In genomic region chrX:38800981-38801845, GRCh38 we compare ENCODE assay signal across 1 cellular context.
A peak's percentile ranks its signal among the peaks of the same experiment; 100 is the strongest.
TF ChIP-seq lines count a peak whose summit lies in the region.

Gene MID1IP1, plus strand, starts transcription at chrX:38801459. Its CDS starts 3,488 bp downstream, at chrX:38804947.

TF ChIP-seq in GM12878, 131 proteins besides CTCF, POLR2A, EP300 and RAD21 (continues in another document):
- TF ChIP-seq ZBTB40 (IDR thresholded peaks at IDR 0.05; ENCODE audit: borderline replicate concordance) = no peak
- no peak for TF ChIP-seq ZNF274 (IDR thresholded peaks at IDR 0.05; ENCODE audit: insufficient read depth, insufficient read length)
- TF ChIP-seq RAD51 (IDR thresholded peaks at IDR 0.05) = peak; percentile 79
- TF ChIP-seq ZNF687 (IDR thresholded peaks at IDR 0.05) = peak; percentile 38; the same call in 1 of the 2 replicates
- no peak for TF ChIP-seq MEF2A (IDR thresholded peaks at IDR 0.05; ENCODE audit: insufficient read depth, low read depth, low read length)
- TF ChIP-seq TAF1 (IDR thresholded peaks at IDR 0.05; ENCODE audit: borderline replicate concordance, low read depth, low read length) = no peak
- TF ChIP-seq MEF2B (IDR thresholded peaks at IDR 0.05; ENCODE audit: partially characterized antibody, poor library complexity, severe bottlenecking) = no peak
- TF ChIP-seq ZNF592 (IDR thresholded peaks at IDR 0.05) = no peak
- no peak for TF ChIP-seq GABPA (IDR thresholded peaks at IDR 0.05; ENCODE audit: low read depth)
- TF ChIP-seq NR2C2 (IDR thresholded peaks at IDR 0.05; ENCODE audit: borderline replicate concordance, control insufficient read depth, insufficient read length, low read depth) = no peak
- no peak for TF ChIP-seq RELA (IDR thresholded peaks at IDR 0.05; ENCODE audit: borderline replicate concordance, partially characterized antibody)
- no peak for TF ChIP-seq IRF5 (IDR thresholded peaks at IDR 0.05; ENCODE audit: borderline replicate concordance)
- TF ChIP-seq HCFC1 (IDR thresholded peaks at IDR 0.05; ENCODE audit: low read length) = no peak
- TF ChIP-seq ZNF24 (IDR thresholded peaks at IDR 0.05) = no peak
- TF ChIP-seq E2F8 (IDR thresholded peaks at IDR 0.05; ENCODE audit: low read depth, partially characterized antibody) = no peak
- 0 out of 2 replicates have a peak, but pooled peaks have one; percentile 62 for TF ChIP-seq BMI1 (IDR thresholded peaks at IDR 0.05; ENCODE audit: borderline replicate concordance)
- no peak; the same call in none of the 2 replicates for TF ChIP-seq POLR2AphosphoS5 (IDR thresholded peaks at IDR 0.05; ENCODE audit: low read length)
- TF ChIP-seq POLR2AphosphoS2 (IDR thresholded peaks at IDR 0.05; ENCODE audit: low read depth, low read length) = 0 out of 2 replicates have a peak, but pooled peaks have one; percentile 39
- peak; percentile 46; the same call in 1 of the 2 replicates for TF ChIP-seq EED (IDR thresholded peaks at IDR 0.05; ENCODE audit: low read depth)
- peak; percentile 49 for TF ChIP-seq NKRF (conservative IDR thresholded peaks at IDR 0.05)
- TF ChIP-seq PAX8 (IDR thresholded peaks at IDR 0.05) = no peak
- TF ChIP-seq SUZ12 (IDR thresholded peaks at IDR 0.05; ENCODE audit: unreplicated experiment) = no peak
- no peak for TF ChIP-seq ASH2L (IDR thresholded peaks at IDR 0.05; ENCODE audit: borderline replicate concordance, low read depth)
- TF ChIP-seq RCOR1 (conservative IDR thresholded peaks at IDR 0.05; ENCODE audit: low read depth, low read length) = no peak
- no peak for TF ChIP-seq KDM1A (IDR thresholded peaks at IDR 0.05; ENCODE audit: borderline replicate concordance)
- no peak for TF ChIP-seq TBL1XR1 (IDR thresholded peaks at IDR 0.05; ENCODE audit: low read depth, low read length)
- TF ChIP-seq PBX3 (IDR thresholded peaks at IDR 0.05; ENCODE audit: insufficient replicate concordance, low read depth, low read length) = no peak
- TF ChIP-seq ZNF384 (IDR thresholded peaks at IDR 0.05; ENCODE audit: borderline replicate concordance, low read depth, low read length) = peak; percentile 36; the same call in 1 of the 2 replicates
- peak; percentile 24 for TF ChIP-seq SP1 (IDR thresholded peaks at IDR 0.05; ENCODE audit: low read depth, low read length)
- no peak for TF ChIP-seq ZNF207 (IDR thresholded peaks at IDR 0.05; ENCODE audit: borderline replicate concordance)
- no peak for TF ChIP-seq STAT1 (conservative IDR thresholded peaks at IDR 0.05)
- TF ChIP-seq SIX5 (IDR thresholded peaks at IDR 0.05; ENCODE audit: low read depth, low read length, severe bottlenecking) = no peak
- TF ChIP-seq DPF2 (IDR thresholded peaks at IDR 0.05) = no peak
- TF ChIP-seq SREBF2 (IDR thresholded peaks at IDR 0.05; ENCODE audit: low read length) = peak; percentile 70; the same call in 1 of the 2 replicates
- no peak for TF ChIP-seq SUPT20H (IDR thresholded peaks at IDR 0.05; ENCODE audit: borderline replicate concordance, control insufficient read depth, low read depth, low read length)
- TF ChIP-seq JUNB (IDR thresholded peaks at IDR 0.05) = no peak
- TF ChIP-seq STAT3 (IDR thresholded peaks at IDR 0.05; ENCODE audit: low read depth, low read length) = no peak
- peak; percentile 73 for TF ChIP-seq RELB (IDR thresholded peaks at IDR 0.05; ENCODE audit: low read depth)
- TF ChIP-seq POU2F2 (IDR thresholded peaks at IDR 0.05; ENCODE audit: borderline replicate concordance, low read depth, low read length) = peak; percentile 79; the same call in 2 of the 3 replicates
